15 cellular contexts compared by ENCODE assay signal in genomic region chr11:66116576-66117361, GRCh38. TPM values are rescaled to one million over a fixed set of nuclear protein-coding genes. Genes with fewer than 3 reads are reported as not detected.
A peak's percentile ranks its signal among the peaks of the same experiment; 100 is the strongest.
DNase-seq lines count a peak whose midpoint lies in the region; ATAC-seq and TF ChIP-seq lines count a peak whose summit lies in the region.
"Had no signal": no experiment of that assay in that cellular context is flagged by ENCODE, and none has a peak within 500 bp of the region (broad histone marks: within the 10 kb centered on the region; RNA-seq: fewer than 3 reads in every experiment).

No MANE protein-coding gene starts in this region.

- H3K27me3 ChIP-seq in lower lobe of right lung (ENCODE audit: low read depth), result no peaks in the 10 kb centered on the region
- H3K27me3 ChIP-seq: adrenal gland, pancreas had no signal

- peak; percentile 40 for ATAC-seq in activated CD8-positive, alpha-beta memory T cell treated with anti-CD3 and anti-CD28 coated beads, Interleukin-2, amount 10 ng/mL, durations not matched to agents 7 days and 5 days
- ATAC-seq in stimulated activated memory B cell treated with anti-CD40 and anti-IgM and Interleukin-4, amounts not matched to agents 10 μg/mL and 1 μg/mL and 100 μg/mL, for 72 hours, result no peak
- ATAC-seq in GM18511 (IDR thresholded peaks at IDR 0.05; ENCODE audit: unreplicated experiment), result no peak
- no peak for ATAC-seq in lower lobe of right lung
- ATAC-seq: pancreas had no signal

- no peaks in the 10 kb centered on the region for H3K9me3 Mint-ChIP-seq in activated CD8-positive, alpha-beta memory T cell treated with anti-CD3 and anti-CD28 coated beads, Interleukin-2, amount 10 ng/mL, durations not matched to agents 7 days and 5 days (ENCODE audit: low read depth)
- H3K9me3 Mint-ChIP-seq in dendritic cell treated with granulocyte-macrophage colony-stimulating factor and Interleukin-4, amounts not matched to agents 40 ng/mL and 50 ng/mL, for 4 days, result no peaks in the 10 kb centered on the region
- H3K9me3 Mint-ChIP-seq in stimulated activated memory B cell treated with anti-CD40 and anti-IgM and Interleukin-4, amounts not matched to agents 10 μg/mL and 1 μg/mL and 100 μg/mL, for 72 hours, result no peaks in the 10 kb centered on the region

- peaks cover 74% of the 10 kb centered on the region for H3K4me1 ChIP-seq in lower lobe of right lung

- H3K27me3 Mint-ChIP-seq in activated CD8-positive, alpha-beta memory T cell treated with anti-CD3 and anti-CD28 coated beads, Interleukin-2, amount 10 ng/mL, durations not matched to agents 7 days and 5 days, result no peaks in the 10 kb centered on the region
- H3K27me3 Mint-ChIP-seq in dendritic cell treated with granulocyte-macrophage colony-stimulating factor and Interleukin-4, amounts not matched to agents 40 ng/mL and 50 ng/mL, for 4 days, result no peaks in the 10 kb centered on the region
- H3K27me3 Mint-ChIP-seq in stimulated activated memory B cell treated with anti-CD40 and anti-IgM and Interleukin-4, amounts not matched to agents 10 μg/mL and 1 μg/mL and 100 μg/mL, for 72 hours, result no peaks in the 10 kb centered on the region

- no peaks in the 10 kb centered on the region for H3K36me3 ChIP-seq in lower lobe of right lung
- H3K36me3 ChIP-seq: adrenal gland, pancreas had no signal

- CTCF ChIA-PET in activated CD8-positive, alpha-beta memory T cell treated with anti-CD3 and anti-CD28 coated beads, Interleukin-2, amount 10 ng/mL, durations not matched to agents 7 days and 5 days (lab: Charles Lee), result interaction anchor here (0.7 to 7.8 kb wide), 16 partner anchors 9 to 197 kb away, joined by 3 to 70 read pairs (median 5); partner anchors contain the start of gene PACS1
- CTCF ChIA-PET in RWPE1 (lab: Yijun Ruan, JAX), result interaction anchor here (0.6 to 1.1 kb wide), 2 partner anchors 20 to 105 kb away, joined by 3 to 5 read pairs; no protein-coding TSS in a partner anchor

- intact Hi-C loops in dendritic cell treated with granulocyte-macrophage colony-stimulating factor and Interleukin-4, amounts not matched to agents 40 ng/mL and 50 ng/mL, for 4 days (cut with micrococcal nuclease), result no loop called here
- intact Hi-C loops in lower lobe of right lung (cut with DNase I), result no loop called here

- TF ChIP-seq CTCF in RWPE1 (conservative IDR thresholded peaks at IDR 0.05; ENCODE audit: low read depth), result no peak
- TF ChIP-seq CTCF in lower lobe of right lung (IDR thresholded peaks at IDR 0.05), result no peak

- peaks cover 76% of the 10 kb centered on the region for H3K4me1 Mint-ChIP-seq in activated CD8-positive, alpha-beta memory T cell treated with anti-CD3 and anti-CD28 coated beads, Interleukin-2, amount 10 ng/mL, durations not matched to agents 7 days and 5 days
- peaks cover 57% of the 10 kb centered on the region for H3K4me1 Mint-ChIP-seq in dendritic cell treated with granulocyte-macrophage colony-stimulating factor and Interleukin-4, amounts not matched to agents 40 ng/mL and 50 ng/mL, for 4 days (ENCODE audit: low read depth)
- peaks cover 80% of the 10 kb centered on the region for H3K4me1 Mint-ChIP-seq in stimulated activated memory B cell treated with anti-CD40 and anti-IgM and Interleukin-4, amounts not matched to agents 10 μg/mL and 1 μg/mL and 100 μg/mL, for 72 hours

- peak overlapping the region; percentile 95 for H3K27ac Mint-ChIP-seq in activated CD8-positive, alpha-beta memory T cell treated with anti-CD3 and anti-CD28 coated beads, Interleukin-2, amount 10 ng/mL, durations not matched to agents 7 days and 5 days
- peak overlapping the region; percentile 52 for H3K27ac Mint-ChIP-seq in dendritic cell treated with granulocyte-macrophage colony-stimulating factor and Interleukin-4, amounts not matched to agents 40 ng/mL and 50 ng/mL, for 4 days
- peak overlapping the region; percentile 85 for H3K27ac Mint-ChIP-seq in stimulated activated memory B cell treated with anti-CD40 and anti-IgM and Interleukin-4, amounts not matched to agents 10 μg/mL and 1 μg/mL and 100 μg/mL, for 72 hours

- H3K27ac ChIP-seq in RWPE1 (peak overlapping the region; percentile 17; the same call in 1 of the 2 replicates), lower lobe of right lung (no peak overlapping the region)
- H3K27ac ChIP-seq: adrenal gland, coronary artery had no signal

- no peaks in the 10 kb centered on the region for H3K9me3 ChIP-seq in lower lobe of right lung
- H3K9me3 ChIP-seq: adrenal gland, pancreas had no signal

- H3K36me3 Mint-ChIP-seq in activated CD8-positive, alpha-beta memory T cell treated with anti-CD3 and anti-CD28 coated beads, Interleukin-2, amount 10 ng/mL, durations not matched to agents 7 days and 5 days, result peaks cover 4% of the 10 kb centered on the region
- no peaks in the 10 kb centered on the region for H3K36me3 Mint-ChIP-seq in dendritic cell treated with granulocyte-macrophage colony-stimulating factor and Interleukin-4, amounts not matched to agents 40 ng/mL and 50 ng/mL, for 4 days (ENCODE audit: low read depth)
- H3K36me3 Mint-ChIP-seq in stimulated activated memory B cell treated with anti-CD40 and anti-IgM and Interleukin-4, amounts not matched to agents 10 μg/mL and 1 μg/mL and 100 μg/mL, for 72 hours, result peaks cover 7% of the 10 kb centered on the region

- POLR2A ChIA-PET in RWPE1 (lab: Yijun Ruan, JAX; ENCODE audit: low non-redundant PET), result no interaction called here

- peak overlapping the region; percentile 71 for H3K4me3 Mint-ChIP-seq in activated CD8-positive, alpha-beta memory T cell treated with anti-CD3 and anti-CD28 coated beads, Interleukin-2, amount 10 ng/mL, durations not matched to agents 7 days and 5 days
- no peak overlapping the region for H3K4me3 Mint-ChIP-seq in dendritic cell treated with granulocyte-macrophage colony-stimulating factor and Interleukin-4, amounts not matched to agents 40 ng/mL and 50 ng/mL, for 4 days
- peak overlapping the region; percentile 32 for H3K4me3 Mint-ChIP-seq in stimulated activated memory B cell treated with anti-CD40 and anti-IgM and Interleukin-4, amounts not matched to agents 10 μg/mL and 1 μg/mL and 100 μg/mL, for 72 hours

- no peak overlapping the region for H3K4me3 ChIP-seq in lower lobe of right lung
- H3K4me3 ChIP-seq: adrenal gland, coronary artery, pancreas had no signal

- DNase-seq in activated CD8-positive, alpha-beta memory T cell treated with anti-CD3 and anti-CD28 coated beads, Interleukin-2, amount 10 ng/mL, durations not matched to agents 7 days and 5 days, result peak; percentile 61
- DNase-seq in activated CD8-positive, alpha-beta memory T cell treated with anti-CD3 and anti-CD28 coated beads, Interleukin-2, amount 50 U/mL, for 4 hours, result no peak
- DNase-seq in RWPE1 (ENCODE audit: low spot score) (no peak), lower lobe of right lung (no peak), NCI-H2029 treated with DMSO at 0.1 percent for 48 hours (lab: John Stamatoyannopoulos, UW) (no peak)
- DNase-seq: activated CD4-positive, CD25-positive, alpha-beta regulatory T cell treated with anti-CD3 and anti-CD28 coated beads, Interleukin-2, amount 50 U/mL, for 72 hours; adrenal gland; DMS79; mammary epithelial cell; NCI-H2107; pancreas had no signal

RNA-seq across cellular contexts. Expression of gene PACS1, which starts 46.7 kb away (rescaled TPM):
- 100 to 1,000 TPM in 1 of 2 experiments, 10 to 100 TPM in 1; 96.6 to 104 TPM for total RNA-seq in activated CD8-positive, alpha-beta memory T cell treated with anti-CD3 and anti-CD28 coated beads, Interleukin-2, amount 10 ng/mL, durations not matched to agents 7 days and 5 days
- 50.8 TPM for total RNA-seq in lower lobe of right lung
